In the genomic region with DNA sequence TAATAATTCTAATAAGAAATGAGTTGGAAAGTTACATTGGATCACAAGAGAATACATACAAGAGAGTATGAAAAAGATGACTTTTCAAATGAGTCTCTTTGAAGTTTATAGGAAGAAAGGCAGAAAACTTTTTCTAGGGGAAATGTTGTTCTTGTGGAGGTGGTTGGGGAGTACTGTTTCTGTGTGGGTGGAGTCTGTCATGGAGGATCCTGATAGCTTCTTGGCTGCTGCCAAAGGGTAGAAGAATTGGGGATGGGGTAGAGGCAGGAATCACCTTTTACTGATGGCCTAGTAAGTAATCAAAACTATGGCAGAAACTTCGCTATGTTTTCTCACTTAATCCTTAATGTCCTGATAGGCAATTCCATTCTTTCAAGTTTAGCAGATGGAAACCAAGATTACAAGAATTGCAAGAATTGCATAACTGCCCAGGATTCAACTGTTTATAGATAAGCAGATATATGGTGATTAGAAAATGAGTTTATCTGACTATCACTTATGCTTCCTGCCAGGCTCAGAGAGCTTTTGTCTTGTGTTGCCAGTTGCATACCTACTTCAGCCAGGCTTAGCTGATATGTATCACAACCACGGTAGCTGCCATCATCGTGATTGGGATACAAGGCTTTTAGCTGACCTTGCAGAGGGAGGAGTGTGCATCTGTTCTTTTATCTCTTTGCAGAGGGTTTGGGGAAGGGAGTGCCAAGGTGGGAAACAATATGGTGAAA, we compare ENCODE assay signal across 1 cellular context.
TF ChIP-seq lines count a peak whose summit lies in the region.

No MANE protein-coding gene starts in this region.

TF ChIP-seq in GM23338, 12 proteins besides CTCF, POLR2A, EP300 and RAD21 (continued from another document):
- TF ChIP-seq, protein P1, sequence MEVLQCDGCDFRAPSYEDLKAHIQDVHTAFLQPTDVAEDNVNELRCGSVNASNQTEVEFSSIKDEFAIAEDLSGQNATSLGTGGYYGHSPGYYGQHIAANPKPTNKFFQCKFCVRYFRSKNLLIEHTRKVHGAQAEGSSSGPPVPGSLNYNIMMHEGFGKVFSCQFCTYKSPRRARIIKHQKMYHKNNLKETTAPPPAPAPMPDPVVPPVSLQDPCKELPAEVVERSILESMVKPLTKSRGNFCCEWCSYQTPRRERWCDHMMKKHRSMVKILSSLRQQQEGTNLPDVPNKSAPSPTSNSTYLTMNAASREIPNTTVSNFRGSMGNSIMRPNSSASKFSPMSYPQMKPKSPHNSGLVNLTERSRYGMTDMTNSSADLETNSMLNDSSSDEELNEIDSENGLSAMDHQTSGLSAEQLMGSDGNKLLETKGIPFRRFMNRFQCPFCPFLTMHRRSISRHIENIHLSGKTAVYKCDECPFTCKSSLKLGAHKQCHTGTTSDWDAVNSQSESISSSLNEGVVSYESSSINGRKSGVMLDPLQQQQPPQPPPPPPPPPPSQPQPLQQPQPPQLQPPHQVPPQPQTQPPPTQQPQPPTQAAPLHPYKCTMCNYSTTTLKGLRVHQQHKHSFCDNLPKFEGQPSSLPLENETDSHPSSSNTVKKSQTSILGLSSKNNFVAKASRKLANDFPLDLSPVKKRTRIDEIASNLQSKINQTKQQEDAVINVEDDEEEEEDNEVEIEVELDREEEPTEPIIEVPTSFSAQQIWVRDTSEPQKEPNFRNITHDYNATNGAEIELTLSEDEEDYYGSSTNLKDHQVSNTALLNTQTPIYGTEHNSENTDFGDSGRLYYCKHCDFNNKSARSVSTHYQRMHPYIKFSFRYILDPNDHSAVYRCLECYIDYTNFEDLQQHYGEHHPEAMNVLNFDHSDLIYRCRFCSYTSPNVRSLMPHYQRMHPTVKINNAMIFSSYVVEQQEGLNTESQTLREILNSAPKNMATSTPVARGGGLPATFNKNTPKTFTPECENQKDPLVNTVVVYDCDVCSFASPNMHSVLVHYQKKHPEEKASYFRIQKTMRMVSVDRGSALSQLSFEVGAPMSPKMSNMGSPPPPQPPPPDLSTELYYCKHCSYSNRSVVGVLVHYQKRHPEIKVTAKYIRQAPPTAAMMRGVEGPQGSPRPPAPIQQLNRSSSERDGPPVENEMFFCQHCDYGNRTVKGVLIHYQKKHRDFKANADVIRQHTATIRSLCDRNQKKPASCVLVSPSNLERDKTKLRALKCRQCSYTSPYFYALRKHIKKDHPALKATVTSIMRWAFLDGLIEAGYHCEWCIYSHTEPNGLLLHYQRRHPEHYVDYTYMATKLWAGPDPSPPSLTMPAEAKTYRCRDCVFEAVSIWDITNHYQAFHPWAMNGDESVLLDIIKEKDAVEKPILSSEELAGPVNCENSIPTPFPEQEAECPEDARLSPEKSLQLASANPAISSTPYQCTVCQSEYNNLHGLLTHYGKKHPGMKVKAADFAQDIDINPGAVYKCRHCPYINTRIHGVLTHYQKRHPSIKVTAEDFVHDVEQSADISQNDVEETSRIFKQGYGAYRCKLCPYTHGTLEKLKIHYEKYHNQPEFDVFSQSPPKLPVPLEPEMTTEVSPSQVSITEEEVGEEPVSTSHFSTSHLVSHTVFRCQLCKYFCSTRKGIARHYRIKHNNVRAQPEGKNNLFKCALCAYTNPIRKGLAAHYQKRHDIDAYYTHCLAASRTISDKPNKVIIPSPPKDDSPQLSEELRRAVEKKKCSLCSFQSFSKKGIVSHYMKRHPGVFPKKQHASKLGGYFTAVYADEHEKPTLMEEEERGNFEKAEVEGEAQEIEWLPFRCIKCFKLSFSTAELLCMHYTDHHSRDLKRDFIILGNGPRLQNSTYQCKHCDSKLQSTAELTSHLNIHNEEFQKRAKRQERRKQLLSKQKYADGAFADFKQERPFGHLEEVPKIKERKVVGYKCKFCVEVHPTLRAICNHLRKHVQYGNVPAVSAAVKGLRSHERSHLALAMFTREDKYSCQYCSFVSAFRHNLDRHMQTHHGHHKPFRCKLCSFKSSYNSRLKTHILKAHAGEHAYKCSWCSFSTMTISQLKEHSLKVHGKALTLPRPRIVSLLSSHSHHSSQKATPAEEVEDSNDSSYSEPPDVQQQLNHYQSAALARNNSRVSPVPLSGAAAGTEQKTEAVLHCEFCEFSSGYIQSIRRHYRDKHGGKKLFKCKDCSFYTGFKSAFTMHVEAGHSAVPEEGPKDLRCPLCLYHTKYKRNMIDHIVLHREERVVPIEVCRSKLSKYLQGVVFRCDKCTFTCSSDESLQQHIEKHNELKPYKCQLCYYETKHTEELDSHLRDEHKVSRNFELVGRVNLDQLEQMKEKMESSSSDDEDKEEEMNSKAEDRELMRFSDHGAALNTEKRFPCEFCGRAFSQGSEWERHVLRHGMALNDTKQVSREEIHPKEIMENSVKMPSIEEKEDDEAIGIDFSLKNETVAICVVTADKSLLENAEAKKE (CRISPR knock-in tag; IDR thresholded peaks at IDR 0.05) = no peak
- TF ChIP-seq EZH2phosphoT487 (IDR thresholded peaks at IDR 0.05; ENCODE audit: unreplicated experiment) = no peak
- no peak for TF ChIP-seq EZH2 (IDR thresholded peaks at IDR 0.05; ENCODE audit: low read depth, unreplicated experiment)
